In genomic region chr11:65872555-65873279, GRCh38 we compare ENCODE assay signal across 8 cellular contexts. TPM values are rescaled to one million over a fixed set of nuclear protein-coding genes. Genes with fewer than 3 reads are reported as not detected.
DNase-seq lines count a peak whose midpoint lies in the region; ATAC-seq and TF ChIP-seq lines count a peak whose summit lies in the region.

Gene EFEMP2, minus strand, starts transcription at chr11:65872800. Its CDS starts 446 bp downstream, at chr11:65872354.

- ATAC-seq in natural killer cell (no peak), GM21717 (IDR thresholded peaks at IDR 0.05; ENCODE audit: unreplicated experiment) (no peak), GM19035 (IDR thresholded peaks at IDR 0.05; ENCODE audit: unreplicated experiment) (no peak)

- H3K36me3 Mint-ChIP-seq in Calu3 (ENCODE audit: insufficient read depth, unreplicated experiment) = peaks cover 29% of the 10 kb centered on the region
- H3K36me3 Mint-ChIP-seq in natural killer cell = no peaks in the 10 kb centered on the region

- CTCF ChIA-PET in Calu3 (lab: Charles Lee) (interaction anchor here (2.3 kb wide), 1 partner anchor 13 kb away, joined by 12 read pairs; the partner anchor contains the start of gene MUS81), RWPE1 (lab: Yijun Ruan, JAX) (interaction anchor here (1.7 kb wide), 1 partner anchor 12 kb away, joined by 8 read pairs; no protein-coding TSS in a partner anchor)

- H3K4me3 ChIP-seq in esophagus muscularis mucosa = peak within 1 kb of the TSS; percentile 64 to 83 (median 74)

- H3K27ac Mint-ChIP-seq in Calu3 (ENCODE audit: unreplicated experiment) (no peak within 1 kb of the TSS), natural killer cell (peak within 1 kb of the TSS; percentile 92 to 97)

- peaks cover 0 to 35% (median 25%) of the 10 kb centered on the region in 4 donors for H3K36me3 ChIP-seq in esophagus muscularis mucosa

- BruUV-seq in Calu3 (replicated peaks; lab: Mats Ljungman, UMichigan) = no TSS peak

- peak within 1 kb of the TSS; percentile 82 for H3K27ac ChIP-seq in RWPE1
- peak within 1 kb of the TSS; percentile 92 to 99 (median 96) for H3K27ac ChIP-seq in esophagus muscularis mucosa (replicated peaks in 1 of 4)

- TF ChIP-seq CTCF in Calu3 (IDR thresholded peaks at IDR 0.05; ENCODE audit: unreplicated experiment) (no peak), RWPE1 (conservative IDR thresholded peaks at IDR 0.05; ENCODE audit: low read depth) (no peak), esophagus muscularis mucosa (IDR thresholded peaks at IDR 0.05) (no peak), natural killer cell (IDR thresholded peaks at IDR 0.05) (no peak), GM10266 (IDR thresholded peaks at IDR 0.05; ENCODE audit: control insufficient read depth, insufficient read depth, low read depth, missing control alignments) (no peak)

- H3K9me3 ChIP-seq in esophagus muscularis mucosa = no peaks in the 10 kb centered on the region

- H3K4me1 Mint-ChIP-seq in Calu3 (ENCODE audit: low read depth, unreplicated experiment) = peaks cover 9% of the 10 kb centered on the region
- peaks cover 24 to 31% of the 10 kb centered on the region in 2 donors for H3K4me1 Mint-ChIP-seq in natural killer cell

- DNase-seq in Calu3 (no peak), RWPE1 (ENCODE audit: low spot score) (no peak), esophagus muscularis mucosa (ENCODE audit: extremely low spot score) (no peak), natural killer cell (no peak), GM10266 (ENCODE audit: extremely low spot score) (no peak), OCI-M1 (lab: John Stamatoyannopoulos, UW) (no peak)

- TF ChIP-seq EP300 in esophagus muscularis mucosa (IDR thresholded peaks at IDR 0.05) = no peak

- POLR2A ChIA-PET in RWPE1 (lab: Yijun Ruan, JAX; ENCODE audit: low non-redundant PET) = no interaction called here

- H3K9me3 Mint-ChIP-seq in Calu3 (ENCODE audit: low read depth, unreplicated experiment) = no peaks in the 10 kb centered on the region
- no peaks in the 10 kb centered on the region for H3K9me3 Mint-ChIP-seq in natural killer cell

- no peak for TF ChIP-seq POLR2A in esophagus muscularis mucosa (IDR thresholded peaks at IDR 0.05; ENCODE audit: low read depth)

- H3K27me3 ChIP-seq in esophagus muscularis mucosa = no peaks in the 10 kb centered on the region

- H3K27me3 Mint-ChIP-seq in Calu3 (ENCODE audit: unreplicated experiment) (peaks cover 29% of the 10 kb centered on the region), natural killer cell (ENCODE audit: low read depth in 2 of 2) (no peaks in the 10 kb centered on the region)

- peaks cover 26 to 54% (median 50%) of the 10 kb centered on the region in 4 donors for H3K4me1 ChIP-seq in esophagus muscularis mucosa

- intact Hi-C loops in Calu3 (cut with micrococcal nuclease; ENCODE audit: unreplicated experiment) = no loop called here
- intact Hi-C loops in esophagus muscularis mucosa (cut with DNase I) = no loop called here
- intact Hi-C loops in natural killer cell (cut with micrococcal nuclease) = loop anchor here (2.0 kb wide), 1 partner anchor 14 kb away; the partner anchor contains the start of gene CFL1

- WGBS in esophagus muscularis mucosa = 4% methylated on average over 7 of the region's 74 CpGs

- H3K4me3 Mint-ChIP-seq in Calu3 (ENCODE audit: low read depth, unreplicated experiment) = peak within 1 kb of the TSS; percentile 80
- peak within 1 kb of the TSS; percentile 96 for H3K4me3 Mint-ChIP-seq in natural killer cell

RNA-seq across cellular contexts. Expression of gene EFEMP2, which starts in this region (rescaled TPM):
- total RNA-seq in Calu3 (2022) (3.4 and 3.8 TPM in 2 replicates), esophagus muscularis mucosa (100 to 1,000 TPM in 1 of 4 donors, 10 to 100 TPM in 3; 71.8 to 111 (median 82.2) TPM), natural killer cell (10 to 100 TPM in 1 of 3 donors, 1 to 10 TPM in 2; 6.1 to 13.0 (median 9.8) TPM)

Comparison
In these comparisons a context has a peak if more than half of its experiments do, and no peak if none do; other contexts are left out.
1. RNA of gene EFEMP2 (total RNA-seq): 71.8 to 111 TPM in esophagus muscularis mucosa; 6.1 to 13.0 TPM in natural killer cell and 3.4 to 3.8 TPM in Calu3; every median in the first group is over 4 times any median in the second.